In the genomic region with DNA sequence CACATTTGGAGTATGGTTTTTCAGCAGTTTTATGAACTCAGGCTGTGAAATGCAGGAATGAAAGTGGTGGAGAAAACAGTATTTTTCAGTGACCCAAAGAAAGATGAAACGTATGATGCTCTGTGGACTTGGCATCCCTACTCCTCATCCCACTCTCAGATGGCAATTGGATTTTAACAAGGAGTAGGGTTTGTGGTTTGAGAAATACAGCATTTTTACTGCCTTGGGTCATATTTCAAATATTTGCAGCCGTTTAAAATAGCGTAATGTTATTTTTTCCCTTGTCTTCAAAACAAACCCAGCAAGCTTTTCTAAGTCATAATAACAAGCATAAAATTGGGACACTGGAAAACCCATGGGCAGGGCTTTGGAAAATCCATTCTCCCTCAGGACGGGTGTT, we compare ENCODE assay signal across 27 cellular contexts.
DNase-seq lines count a peak whose midpoint lies in the region; TF ChIP-seq lines count a peak whose summit lies in the region.
"Had no signal": no experiment of that assay in that cellular context is flagged by ENCODE, and none has a peak within 500 bp of the region (broad histone marks: within the 10 kb centered on the region; RNA-seq: fewer than 3 reads in every experiment).

No MANE protein-coding gene starts in this region.

- H3K9me3 ChIP-seq in adipocyte (ENCODE audit: control insufficient read depth, low read length): no peaks in the 10 kb centered on the region
- no peaks in the 10 kb centered on the region for H3K9me3 ChIP-seq in stomach smooth muscle (ENCODE audit: control insufficient read depth in 2 of 2, low read length in 2 of 2)
- H3K9me3 ChIP-seq in prostate gland: no peaks in the 10 kb centered on the region
- H3K9me3 ChIP-seq: esophagus squamous epithelium, left ventricle myocardium inferior, psoas muscle had no signal

- no peaks in the 10 kb centered on the region for H3K4me1 Mint-ChIP-seq in Calu3 (ENCODE audit: low read depth, unreplicated experiment)

- no peak for TF ChIP-seq POLR2A in prostate gland (IDR thresholded peaks at IDR 0.05)

- TF ChIP-seq CTCF in AG10803 (conservative IDR thresholded peaks at IDR 0.05; ENCODE audit: low read length): no peak
- TF ChIP-seq CTCF in Calu3 (IDR thresholded peaks at IDR 0.05; ENCODE audit: unreplicated experiment): no peak
- TF ChIP-seq CTCF in prostate gland (IDR thresholded peaks at IDR 0.05): no peak

- H3K36me3 ChIP-seq in adipocyte (ENCODE audit: control insufficient read depth, insufficient read depth, low read length, severe bottlenecking): no peaks in the 10 kb centered on the region
- no peaks in the 10 kb centered on the region for H3K36me3 ChIP-seq in stomach smooth muscle (ENCODE audit: control insufficient read depth in 2 of 2, insufficient read depth in 2 of 2, low read length in 2 of 2)
- H3K36me3 ChIP-seq in prostate gland: no peaks in the 10 kb centered on the region
- H3K36me3 ChIP-seq: esophagus squamous epithelium, left ventricle myocardium inferior, neural progenitor cell had no signal

- H3K9ac ChIP-seq in adipocyte (ENCODE audit: low read length) (no peak overlapping the region), stomach smooth muscle (ENCODE audit: low read length in 2 of 2) (no peak overlapping the region)
- H3K9ac ChIP-seq: neural progenitor cell had no signal

- no peak overlapping the region for H3K4me3 Mint-ChIP-seq in Calu3 (ENCODE audit: low read depth, unreplicated experiment)
- H3K4me3 Mint-ChIP-seq: activated CD4-positive, alpha-beta T cell treated with anti-CD3 and anti-CD28 coated beads, Interleukin-2, amount 10 ng/mL, durations not matched to agents 24 days and 14 days; activated naive CD8-positive, alpha-beta T cell treated with anti-CD3 and anti-CD28 coated beads, Interleukin-2, amount 50 U/mL, for 24 hours; activated T-helper 17 cell treated with anti-CD3 and anti-CD28 coated beads, Interleukin-2, amount 50 U/mL, for 72 hours; neural progenitor cell; stimulated activated naive CD8-positive, alpha-beta T cell treated with anti-CD3 and anti-CD28 coated beads, Interleukin-15, Interleukin-2, amounts not matched to agents 100 ng/mL and 50 ng/mL, for 24 hours had no signal

- H3K27me3 Mint-ChIP-seq in Calu3 (ENCODE audit: unreplicated experiment): no peaks in the 10 kb centered on the region
- H3K27me3 Mint-ChIP-seq: activated CD4-positive, alpha-beta T cell treated with anti-CD3 and anti-CD28 coated beads, Interleukin-2, amount 10 ng/mL, durations not matched to agents 24 days and 14 days; activated naive CD8-positive, alpha-beta T cell treated with anti-CD3 and anti-CD28 coated beads, Interleukin-2, amount 50 U/mL, for 24 hours; activated T-helper 17 cell treated with anti-CD3 and anti-CD28 coated beads, Interleukin-2, amount 50 U/mL, for 72 hours; stimulated activated naive CD8-positive, alpha-beta T cell treated with anti-CD3 and anti-CD28 coated beads, Interleukin-15, Interleukin-2, amounts not matched to agents 100 ng/mL and 50 ng/mL, for 24 hours had no signal

- BruUV-seq in Calu3 (replicated peaks; lab: Mats Ljungman, UMichigan): no TSS peak

- H3K27ac ChIP-seq in stomach smooth muscle (ENCODE audit: low read length): peak overlapping the region; percentile 31
- H3K27ac ChIP-seq in prostate gland: no peak overlapping the region
- H3K27ac ChIP-seq: esophagus squamous epithelium, left ventricle myocardium inferior, neural progenitor cell, psoas muscle had no signal

- H3K27me3 ChIP-seq in adipocyte (replicated peaks; ENCODE audit: control insufficient read depth, insufficient read depth, low read length): peaks cover 2% of the 10 kb centered on the region
- no peaks in the 10 kb centered on the region for H3K27me3 ChIP-seq in stomach smooth muscle (ENCODE audit: control insufficient read depth in 1 of 2, insufficient read depth in 2 of 2, low read length in 2 of 2)
- H3K27me3 ChIP-seq in prostate gland (replicated peaks; ENCODE audit: insufficient read depth): no peaks in the 10 kb centered on the region
- H3K27me3 ChIP-seq: esophagus squamous epithelium, neural progenitor cell had no signal

- H3K27ac Mint-ChIP-seq in Calu3 (ENCODE audit: unreplicated experiment): no peak overlapping the region
- H3K27ac Mint-ChIP-seq: activated CD4-positive, alpha-beta T cell treated with anti-CD3 and anti-CD28 coated beads, Interleukin-2, amount 10 ng/mL, durations not matched to agents 24 days and 14 days; activated naive CD8-positive, alpha-beta T cell treated with anti-CD3 and anti-CD28 coated beads, Interleukin-2, amount 50 U/mL, for 24 hours; activated T-helper 17 cell treated with anti-CD3 and anti-CD28 coated beads, Interleukin-2, amount 50 U/mL, for 72 hours; neural progenitor cell; stimulated activated naive CD8-positive, alpha-beta T cell treated with anti-CD3 and anti-CD28 coated beads, Interleukin-15, Interleukin-2, amounts not matched to agents 100 ng/mL and 50 ng/mL, for 24 hours had no signal

- CTCF ChIA-PET in Calu3 (lab: Charles Lee): no interaction called here

- WGBS in prostate gland: 70% methylated on average over 4 of the region's 4 CpGs

- intact Hi-C loops in Calu3 (cut with micrococcal nuclease; ENCODE audit: unreplicated experiment) (no loop called here), prostate gland (cut with DNase I) (no loop called here)

- DNase-seq in AG10803 (ENCODE audit: low read depth) (peak; percentile 54), adipocyte (ENCODE audit: low read depth) (peak; percentile 76), fibroblast of peridontal ligament (ENCODE audit: extremely low read depth) (peak; percentile 83), Calu3 (no peak), prostate gland (ENCODE audit: low spot score) (no peak), iPS-NIHi7 (ENCODE audit: extremely low spot score) (no peak)
- DNase-seq in activated naive CD4-positive, alpha-beta T cell treated with anti-CD3 and anti-CD28 coated beads, Interleukin-2, amount 50 U/mL, for 16 hours: no peak
- DNase-seq: activated CD4-positive, alpha-beta T cell treated with anti-CD3 and anti-CD28 coated beads, Interleukin-2, amount 10 ng/mL, durations not matched to agents 24 days and 14 days; activated naive CD8-positive, alpha-beta T cell treated with anti-CD3 and anti-CD28 coated beads, Interleukin-2, amount 50 U/mL, for 24 hours; caudate nucleus; esophagus squamous epithelium; head of caudate nucleus; KG1; left ventricle myocardium inferior; midbrain; NCI-H1930; NCI-H345; NCI-H82; psoas muscle; SHP77 treated with DMSO at 0.1 percent for 48 hours; stimulated activated CD4-positive, alpha-beta T cell treated with anti-CD3 and anti-CD28 coated beads, Interleukin-2, amount 100 ng/mL, for 48 hours; T-helper 1 cell had no signal

- H3K4me1 ChIP-seq in adipocyte (ENCODE audit: control insufficient read depth, insufficient read depth, low read length) (no peaks in the 10 kb centered on the region), stomach smooth muscle (ENCODE audit: control insufficient read depth, insufficient read depth, low read length) (peaks cover 15% of the 10 kb centered on the region), prostate gland (replicated peaks) (no peaks in the 10 kb centered on the region)
- H3K4me1 ChIP-seq: esophagus squamous epithelium, psoas muscle had no signal

- no peaks in the 10 kb centered on the region for H3K36me3 Mint-ChIP-seq in Calu3 (ENCODE audit: insufficient read depth, unreplicated experiment)
- H3K36me3 Mint-ChIP-seq: neural progenitor cell had no signal

- no peaks in the 10 kb centered on the region for H3K9me3 Mint-ChIP-seq in Calu3 (ENCODE audit: low read depth, unreplicated experiment)
- H3K9me3 Mint-ChIP-seq: activated CD4-positive, alpha-beta T cell treated with anti-CD3 and anti-CD28 coated beads, Interleukin-2, amount 10 ng/mL, durations not matched to agents 24 days and 14 days; activated naive CD8-positive, alpha-beta T cell treated with anti-CD3 and anti-CD28 coated beads, Interleukin-2, amount 50 U/mL, for 24 hours; activated T-helper 17 cell treated with anti-CD3 and anti-CD28 coated beads, Interleukin-2, amount 50 U/mL, for 72 hours; stimulated activated naive CD8-positive, alpha-beta T cell treated with anti-CD3 and anti-CD28 coated beads, Interleukin-15, Interleukin-2, amounts not matched to agents 100 ng/mL and 50 ng/mL, for 24 hours had no signal

- H3K4me3 ChIP-seq in AG10803 (ENCODE audit: low read length) (no peak overlapping the region), adipocyte (ENCODE audit: low read length) (no peak overlapping the region), stomach smooth muscle (ENCODE audit: low read length in 2 of 2) (no peak overlapping the region), prostate gland (no peak overlapping the region)
- H3K4me3 ChIP-seq: esophagus squamous epithelium, left ventricle myocardium inferior, neural progenitor cell, psoas muscle, smooth muscle cell had no signal

Comparison
In these comparisons a context has a peak if more than half of its experiments do, and no peak if none do; other contexts are left out.
1. DNase-seq: peak in AG10803 (single experiment), adipocyte (single experiment) and fibroblast of peridontal ligament (single experiment); none in Calu3 (single experiment), prostate gland (single experiment), iPS-NIHi7 (single experiment) and activated naive CD4-positive, alpha-beta T cell treated with anti-CD3 and anti-CD28 coated beads, Interleukin-2, amount 50 U/mL, for 16 hours (single experiment).